ENCODE assay signal across 2 cellular contexts in genomic region chr7:106606120-106606519, GRCh38.
TF ChIP-seq lines count a peak whose summit lies in the region.

No MANE protein-coding gene starts in this region.

TF ChIP-seq in HepG2, 621 proteins besides CTCF, POLR2A, EP300 and RAD21 (continued from another document):
- no peak for TF ChIP-seq ZNF318 (CRISPR knock-in tag; IDR thresholded peaks at IDR 0.05)
- TF ChIP-seq KAT8 (CRISPR knock-in tag; IDR thresholded peaks at IDR 0.05): no peak
- TF ChIP-seq KDM6A (CRISPR knock-in tag; IDR thresholded peaks at IDR 0.05; ENCODE audit: low read depth): no peak
- no peak for TF ChIP-seq ZNF816 (CRISPR knock-in tag; IDR thresholded peaks at IDR 0.05; ENCODE audit: borderline replicate concordance)
- no peak for TF ChIP-seq FIP1L1 (IDR thresholded peaks at IDR 0.05; ENCODE audit: borderline replicate concordance, insufficient read depth, low read depth, low read length)
- TF ChIP-seq CENPX (CRISPR knock-in tag; IDR thresholded peaks at IDR 0.05): no peak
- no peak for TF ChIP-seq RFXAP (CRISPR knock-in tag; IDR thresholded peaks at IDR 0.05; ENCODE audit: borderline replicate concordance)
- no peak for TF ChIP-seq ZFP36 (IDR thresholded peaks at IDR 0.05; ENCODE audit: borderline replicate concordance, low read depth, low read length, partially characterized antibody)
- no peak for TF ChIP-seq ZNF713 (CRISPR knock-in tag; IDR thresholded peaks at IDR 0.05)
- no peak for TF ChIP-seq SSRP1 (CRISPR knock-in tag; IDR thresholded peaks at IDR 0.05)
- TF ChIP-seq MLX (CRISPR knock-in tag; IDR thresholded peaks at IDR 0.05): no peak

TF ChIP-seq in K562, 482 proteins besides CTCF, POLR2A, EP300 and RAD21 (continued from another document and continues in another):
- TF ChIP-seq NKRF (IDR thresholded peaks at IDR 0.05; ENCODE audit: borderline replicate concordance) (0 out of 2 replicates have a peak, but pooled peaks have one; percentile 33), ZNF174 (CRISPR knock-in tag; IDR thresholded peaks at IDR 0.05) (no peak), ZKSCAN3 (CRISPR knock-in tag; IDR thresholded peaks at IDR 0.05) (no peak), MAFG (tag; conservative IDR thresholded peaks at IDR 0.05) (no peak), HNRNPH1 (optimal IDR thresholded peaks at IDR 0.05; ENCODE audit: low read depth, low read length) (no peak), REST (CRISPR knock-in tag; IDR thresholded peaks at IDR 0.05; ENCODE audit: low read depth) (no peak), ZNF140 (CRISPR knock-in tag; IDR thresholded peaks at IDR 0.05) (no peak), NR2C2 (CRISPR knock-in tag; IDR thresholded peaks at IDR 0.05) (no peak), NR2C2 (tag; IDR thresholded peaks at IDR 0.05) (peak; percentile 33; the same call in 1 of the 2 replicates), ZKSCAN8 (CRISPR knock-in tag; IDR thresholded peaks at IDR 0.05) (no peak), THRAP3 (IDR thresholded peaks at IDR 0.05; ENCODE audit: borderline replicate concordance) (no peak), CBX3 (IDR thresholded peaks at IDR 0.05; ENCODE audit: borderline replicate concordance in 1 of 2, low read length in 2 of 2) (no peak), ZBTB1 (CRISPR knock-in tag; IDR thresholded peaks at IDR 0.05; ENCODE audit: borderline replicate concordance, low read depth) (no peak), SMARCA5 (IDR thresholded peaks at IDR 0.05) (peak; percentile 12; the same call in 1 of the 2 replicates), C11orf30 (IDR thresholded peaks at IDR 0.05; ENCODE audit: low read depth) (peak; percentile 15; the same call in 1 of the 2 replicates), NR3C1 (CRISPR knock-in tag; IDR thresholded peaks at IDR 0.05) (no peak), KLF16 (IDR thresholded peaks at IDR 0.05) (no peak), CBFB (CRISPR knock-in tag; IDR thresholded peaks at IDR 0.05) (no peak), YY1 (IDR thresholded peaks at IDR 0.05; ENCODE audit: borderline replicate concordance in 1 of 3, control insufficient read depth in 1 of 3, extremely low read depth in 1 of 3, insufficient read depth in 3 of 3, insufficient read length in 1 of 3, insufficient replicate concordance in 2 of 3, low read depth in 1 of 3, low read length in 2 of 3) (no peak), ETS2 (tag; IDR thresholded peaks at IDR 0.05; ENCODE audit: borderline replicate concordance, poor library complexity, severe bottlenecking) (no peak), ZNF512 (tag; IDR thresholded peaks at IDR 0.05) (0 out of 2 replicates have a peak, but pooled peaks have one; percentile 17), ADNP (tag; IDR thresholded peaks at IDR 0.05) (no peak), POLR2B (IDR thresholded peaks at IDR 0.05; ENCODE audit: low read depth, partially characterized antibody) (no peak), ZNF655 (CRISPR knock-in tag; IDR thresholded peaks at IDR 0.05) (no peak), FOXP1 (CRISPR knock-in tag; IDR thresholded peaks at IDR 0.05) (no peak), STAT5A (IDR thresholded peaks at IDR 0.05; ENCODE audit: borderline replicate concordance, low read length) (no peak), RNF219 (CRISPR knock-in tag; IDR thresholded peaks at IDR 0.05) (no peak), ZBTB9 (CRISPR knock-in tag; IDR thresholded peaks at IDR 0.05) (no peak), ARNT (IDR thresholded peaks at IDR 0.05) (no peak), E2F1 (CRISPR knock-in tag; IDR thresholded peaks at IDR 0.05) (no peak), PCBP1 (IDR thresholded peaks at IDR 0.05; ENCODE audit: low read depth, low read length, poor library complexity, severe bottlenecking) (no peak), RBM15 (IDR thresholded peaks at IDR 0.05; ENCODE audit: insufficient read depth, low read length) (no peak), SIX5 (IDR thresholded peaks at IDR 0.05; ENCODE audit: borderline replicate concordance in 1 of 2, insufficient read depth in 1 of 2, low read depth in 1 of 2, low read length in 2 of 2) (no peak), ATF4 (CRISPR knock-in tag; IDR thresholded peaks at IDR 0.05) (no peak), BRD4 (IDR thresholded peaks at IDR 0.05) (no peak), ZNF696 (CRISPR knock-in tag; conservative IDR thresholded peaks at IDR 0.05) (no peak), GTF2E2 (tag; IDR thresholded peaks at IDR 0.05) (no peak), BCL6 (CRISPR knock-in tag; IDR thresholded peaks at IDR 0.05) (no peak), NCOA6 (IDR thresholded peaks at IDR 0.05) (no peak), MCM7 (IDR thresholded peaks at IDR 0.05) (0 out of 4 replicates have a peak, but pooled peaks of 1 of the 2 experiments have one; percentile 62), CSDE1 (IDR thresholded peaks at IDR 0.05) (0 out of 4 replicates have a peak, but pooled peaks of 1 of the 2 experiments have one; percentile 23), TOE1 (IDR thresholded peaks at IDR 0.05; ENCODE audit: borderline replicate concordance) (no peak), TOE1 (CRISPR knock-in tag; IDR thresholded peaks at IDR 0.05; ENCODE audit: borderline replicate concordance, low read depth) (no peak), ATF3 (IDR thresholded peaks at IDR 0.05) (no peak), ATF3 (CRISPR knock-in tag; conservative IDR thresholded peaks at IDR 0.05) (no peak), PRMT5 (CRISPR knock-in tag; IDR thresholded peaks at IDR 0.05) (no peak), ZFP30 (CRISPR knock-in tag; IDR thresholded peaks at IDR 0.05; ENCODE audit: borderline replicate concordance) (no peak), KAT2B (IDR thresholded peaks at IDR 0.05; ENCODE audit: low read depth, low read length) (no peak), ARID1B (IDR thresholded peaks at IDR 0.05) (0 out of 2 replicates have a peak, but pooled peaks have one; percentile 10), GTF2A2 (tag; IDR thresholded peaks at IDR 0.05) (no peak)
